9 cellular contexts compared by ENCODE assay signal in the genomic region with DNA sequence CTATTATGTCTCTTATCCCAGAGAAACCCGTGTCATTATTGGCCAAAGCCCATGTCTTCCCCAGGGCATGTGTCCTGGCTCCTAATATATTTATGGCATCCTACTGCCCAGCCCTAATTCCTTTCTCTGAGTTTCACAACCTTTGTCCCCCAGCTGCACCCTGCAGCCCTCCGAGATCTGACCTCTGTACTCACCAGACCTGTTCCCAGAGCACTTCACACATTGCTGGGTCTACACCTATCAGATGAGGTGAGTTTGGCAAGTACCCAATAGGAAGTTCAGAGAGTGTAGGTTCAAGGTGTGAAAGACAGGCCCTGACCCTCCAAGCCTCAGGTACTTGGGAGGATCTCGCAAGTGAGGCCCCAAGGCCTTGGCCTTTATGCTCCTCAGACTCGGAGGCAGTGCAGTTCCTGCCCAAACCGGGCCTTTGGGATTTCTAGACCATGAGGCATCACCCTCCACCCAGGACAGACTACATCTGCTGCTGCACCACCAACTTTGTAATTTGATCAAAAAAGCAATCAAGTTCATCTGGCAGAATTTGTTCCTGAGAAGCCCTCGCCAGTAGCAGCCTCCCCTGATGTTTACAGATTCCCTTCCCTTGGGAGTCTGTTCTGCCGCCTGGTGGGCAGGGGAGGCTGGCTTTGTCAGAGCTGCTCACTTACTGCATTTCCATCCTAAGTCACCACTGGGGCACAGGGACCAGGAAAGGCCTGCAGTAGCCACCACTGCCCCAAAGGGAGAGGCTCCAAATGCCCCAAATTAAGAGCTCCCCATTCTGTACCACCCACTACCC. TPM values are rescaled to one million over a fixed set of nuclear protein-coding genes. Genes with fewer than 3 reads are reported as not detected.
DNase-seq lines count a peak whose midpoint lies in the region; ATAC-seq and TF ChIP-seq lines count a peak whose summit lies in the region.
"Had no signal": no experiment of that assay in that cellular context is flagged by ENCODE, and none has a peak within 500 bp of the region (broad histone marks: within the 10 kb centered on the region; RNA-seq: fewer than 3 reads in every experiment).

No MANE protein-coding gene starts in this region.

- 78 to 88% (median 86%) methylated on average over 7 of the region's 7 CpGs for WGBS in heart left ventricle, 4 donors

- no peak for ATAC-seq in activated T-cell treated with anti-CD3 and anti-CD28 coated beads, Interleukin-2, amount 50 U/mL, for 4 hours
- ATAC-seq in HG03025 (IDR thresholded peaks at IDR 0.05; ENCODE audit: low FRiP score, unreplicated experiment), result no peak
- ATAC-seq in heart left ventricle, result no peak

- no peaks in the 10 kb centered on the region for H3K9me3 Mint-ChIP-seq in activated T-cell treated with anti-CD3 and anti-CD28 coated beads, Interleukin-2, amount 50 U/mL, for 4 hours
- no peaks in the 10 kb centered on the region for H3K9me3 Mint-ChIP-seq in activated naive CD8-positive, alpha-beta T cell (ENCODE audit: low read depth)

- H3K36me3 ChIP-seq in tibial artery, result peaks cover 10 to 34% (median 15%) of the 10 kb centered on the region in 3 donors
- peaks cover 0 to 31% (median 8%) of the 10 kb centered on the region in 9 donors for H3K36me3 ChIP-seq in heart left ventricle

- H3K4me1 Mint-ChIP-seq in activated T-cell treated with anti-CD3 and anti-CD28 coated beads, Interleukin-2, amount 50 U/mL, for 4 hours (ENCODE audit: low read depth), result peaks cover 67% of the 10 kb centered on the region
- peaks cover 75% of the 10 kb centered on the region for H3K4me1 Mint-ChIP-seq in activated naive CD8-positive, alpha-beta T cell (ENCODE audit: low read depth)

- H3K9me3 ChIP-seq in tibial artery (no peaks in the 10 kb centered on the region), heart left ventricle (no peaks in the 10 kb centered on the region)

- H3K4me1 ChIP-seq in tibial artery (peaks cover 0 to 87% (median 77%) of the 10 kb centered on the region in 4 donors), heart left ventricle (peaks cover 3 to 51% (median 21%) of the 10 kb centered on the region in 12 donors)

- TF ChIP-seq CTCF in tibial artery (IDR thresholded peaks at IDR 0.05), result peak; percentile 35 to 44
- TF ChIP-seq CTCF in heart left ventricle (IDR thresholded peaks at IDR 0.05), result no peak

- no peaks in the 10 kb centered on the region for H3K27me3 ChIP-seq in tibial artery
- H3K27me3 ChIP-seq in heart left ventricle, result no peaks in the 10 kb centered on the region

- DNase-seq in activated T-cell treated with anti-CD3 and anti-CD28 coated beads, Interleukin-2, amount 50 U/mL, for 4 hours, result no peak
- no peak for DNase-seq in activated T-cell treated with anti-CD3 and anti-CD28 coated beads for 4 hours
- DNase-seq in islet precursor cell, result peak; percentile 70
- DNase-seq in tibial artery, result no peak
- no peak for DNase-seq in heart left ventricle
- DNase-seq in SIG-M5 treated with dmso at 0.1 percent for 504 hours (lab: John Stamatoyannopoulos, UW; ENCODE audit: unreplicated experiment), result no peak
- DNase-seq: Right ventricle myocardium superior had no signal

- intact Hi-C loops in tibial artery (cut with DNase I; ENCODE audit: low total_unique reads) (loop anchor here (2.0 to 10.0 kb wide), 2 partner anchors 21 to 87 kb away; partner anchors contain the start of genes CHCHD1 and ZSWIM8), heart left ventricle (cut with DNase I) (no loop called here)

- TF ChIP-seq POLR2A in heart left ventricle (IDR thresholded peaks at IDR 0.05), result no peak

- no peaks in the 10 kb centered on the region for H3K27me3 Mint-ChIP-seq in activated T-cell treated with anti-CD3 and anti-CD28 coated beads, Interleukin-2, amount 50 U/mL, for 4 hours (ENCODE audit: low read depth)
- H3K27me3 Mint-ChIP-seq in activated naive CD8-positive, alpha-beta T cell, result no peaks in the 10 kb centered on the region

- H3K27ac Mint-ChIP-seq in activated naive CD8-positive, alpha-beta T cell, result peak overlapping the region; percentile 90

- peak overlapping the region; percentile 82 for H3K4me3 Mint-ChIP-seq in activated T-cell treated with anti-CD3 and anti-CD28 coated beads, Interleukin-2, amount 50 U/mL, for 4 hours
- peak overlapping the region; percentile 87 for H3K4me3 Mint-ChIP-seq in activated naive CD8-positive, alpha-beta T cell

- peak overlapping the region; percentile 81 to 93 for H3K4me3 ChIP-seq in tibial artery
- peak overlapping the region in 1 of 12 donors; percentile 78 for H3K4me3 ChIP-seq in heart left ventricle

- H3K27ac ChIP-seq in tibial artery (peak overlapping the region; percentile 86 to 88), heart left ventricle (peak overlapping the region in 1 of 12 donors; percentile 77)

- H3K36me3 Mint-ChIP-seq in activated T-cell treated with anti-CD3 and anti-CD28 coated beads, Interleukin-2, amount 50 U/mL, for 4 hours (ENCODE audit: insufficient read depth), result peaks cover 8% of the 10 kb centered on the region
- no peaks in the 10 kb centered on the region for H3K36me3 Mint-ChIP-seq in activated naive CD8-positive, alpha-beta T cell

RNA-seq across cellular contexts. Expression of gene CAMK2G, which starts 2.2 kb away (rescaled TPM):
- 10 to 100 TPM; 14.5 to 20.7 (median 16.6) TPM for total RNA-seq in activated T-cell treated with anti-CD3 and anti-CD28 coated beads, Interleukin-2, amount 50 U/mL, for 4 hours
- total RNA-seq in heart left ventricle, result 10 to 100 TPM; 10.4 to 18.6 (median 14.7) TPM
- 10 to 100 TPM in 1 of 2 donors, 1 to 10 TPM in 1; 8.0 to 11.3 TPM for polyA plus RNA-seq in heart left ventricle

RNA-seq across cellular contexts. Expression of gene PLAU, which starts 38.8 kb away (rescaled TPM):
- total RNA-seq in activated T-cell treated with anti-CD3 and anti-CD28 coated beads, Interleukin-2, amount 50 U/mL, for 4 hours, result 1 to 10 TPM in 1 of 3 donors, under 1 TPM in 2; 0.82 to 1.1 (median 0.84) TPM
- 10 to 100 TPM in 5 of 9 donors, 1 to 10 TPM in 4; 7.8 to 68.1 (median 10.3) TPM for total RNA-seq in heart left ventricle
- polyA plus RNA-seq in heart left ventricle, result 10 to 100 TPM in 1 of 2 donors, 1 to 10 TPM in 1; 3.3 to 11.8 TPM

Comparison
In these comparisons a context has a peak if more than half of its experiments do, and no peak if none do; other contexts are left out.
1. CTCF ChIP-seq: peak in tibial artery (2 of 2); none in heart left ventricle (0 of 12).
2. RNA of gene PLAU, which starts 38.8 kb away (total RNA-seq): 7.8 to 68.1 TPM in heart left ventricle; 0.82 to 1.1 TPM in activated T-cell treated with anti-CD3 and anti-CD28 coated beads, Interleukin-2, amount 50 U/mL, for 4 hours; every median in the first group is over 4 times any median in the second.